Comparison of ENCODE assay signal across 1 cellular context in the genomic region with DNA sequence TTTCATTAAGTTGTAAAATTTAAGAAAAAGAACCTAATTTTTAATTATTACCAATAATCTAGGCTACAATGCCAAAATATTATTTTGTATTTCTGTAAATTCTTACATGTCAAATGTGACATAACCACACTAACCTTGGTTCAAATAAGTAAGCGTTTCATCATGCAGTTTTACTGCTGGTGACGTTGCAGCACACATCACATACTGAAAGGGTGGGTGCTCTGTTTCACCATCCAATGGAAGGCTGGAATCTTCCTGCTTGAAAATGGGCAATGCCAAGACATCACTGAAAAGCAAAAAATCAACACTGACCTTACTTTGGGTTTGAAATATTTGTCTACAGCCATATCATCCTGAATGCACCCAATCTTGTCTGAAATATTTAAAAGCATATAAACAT.
TF ChIP-seq lines count a peak whose summit lies in the region.

No MANE protein-coding gene starts in this region.

TF ChIP-seq in WTC11, 78 proteins besides CTCF, POLR2A, EP300 and RAD21:
- TF ChIP-seq SMAD4 (CRISPR knock-in tag; IDR thresholded peaks at IDR 0.05), result no peak
- TF ChIP-seq MYBL2 (CRISPR knock-in tag; IDR thresholded peaks at IDR 0.05), result no peak
- no peak for TF ChIP-seq NFYB (CRISPR knock-in tag; conservative IDR thresholded peaks at IDR 0.05; ENCODE audit: low read depth)
- TF ChIP-seq, protein P1, sequence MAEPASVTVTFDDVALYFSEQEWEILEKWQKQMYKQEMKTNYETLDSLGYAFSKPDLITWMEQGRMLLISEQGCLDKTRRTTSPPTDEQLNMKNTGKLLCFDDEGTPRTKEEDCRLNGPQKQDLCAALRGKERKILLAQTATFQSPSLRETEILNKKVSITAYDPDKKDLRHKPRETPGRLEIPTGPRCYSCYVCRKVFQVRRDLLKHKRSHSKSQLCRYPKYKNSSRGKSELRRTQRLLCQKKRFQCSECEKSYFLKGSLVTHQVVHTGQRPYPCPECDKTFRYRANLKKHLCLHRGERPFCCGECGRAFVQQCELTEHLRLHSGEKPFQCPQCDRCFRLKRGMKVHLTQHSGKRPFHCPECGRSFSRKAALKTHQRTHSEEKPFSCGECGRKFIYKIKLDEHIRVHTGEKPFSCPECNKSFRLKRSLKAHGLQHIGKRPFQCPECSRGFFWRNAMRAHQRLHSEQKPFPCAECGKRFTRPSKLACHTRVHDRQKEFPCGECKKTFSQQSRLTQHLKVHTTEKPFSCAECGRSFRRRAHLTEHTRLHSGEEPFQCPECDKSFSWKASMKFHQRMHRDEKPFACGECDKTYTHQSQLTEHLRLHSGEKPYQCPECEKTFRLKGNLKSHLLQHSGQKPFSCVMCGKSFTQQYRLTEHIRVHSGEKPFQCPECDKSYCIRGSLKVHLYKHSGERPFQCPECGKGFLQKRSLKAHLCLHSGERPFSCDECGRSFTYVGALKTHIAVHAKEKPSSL (CRISPR knock-in tag; conservative IDR thresholded peaks at IDR 0.05), result no peak
- no peak for TF ChIP-seq ZNF219 (CRISPR knock-in tag; IDR thresholded peaks at IDR 0.05; ENCODE audit: borderline replicate concordance)
- TF ChIP-seq, protein P2, sequence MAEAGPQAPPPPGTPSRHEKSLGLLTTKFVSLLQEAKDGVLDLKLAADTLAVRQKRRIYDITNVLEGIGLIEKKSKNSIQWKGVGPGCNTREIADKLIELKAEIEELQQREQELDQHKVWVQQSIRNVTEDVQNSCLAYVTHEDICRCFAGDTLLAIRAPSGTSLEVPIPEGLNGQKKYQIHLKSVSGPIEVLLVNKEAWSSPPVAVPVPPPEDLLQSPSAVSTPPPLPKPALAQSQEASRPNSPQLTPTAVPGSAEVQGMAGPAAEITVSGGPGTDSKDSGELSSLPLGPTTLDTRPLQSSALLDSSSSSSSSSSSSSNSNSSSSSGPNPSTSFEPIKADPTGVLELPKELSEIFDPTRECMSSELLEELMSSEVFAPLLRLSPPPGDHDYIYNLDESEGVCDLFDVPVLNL (CRISPR knock-in tag; IDR thresholded peaks at IDR 0.05; ENCODE audit: borderline replicate concordance, low read depth), result no peak
- TF ChIP-seq, protein P3, sequence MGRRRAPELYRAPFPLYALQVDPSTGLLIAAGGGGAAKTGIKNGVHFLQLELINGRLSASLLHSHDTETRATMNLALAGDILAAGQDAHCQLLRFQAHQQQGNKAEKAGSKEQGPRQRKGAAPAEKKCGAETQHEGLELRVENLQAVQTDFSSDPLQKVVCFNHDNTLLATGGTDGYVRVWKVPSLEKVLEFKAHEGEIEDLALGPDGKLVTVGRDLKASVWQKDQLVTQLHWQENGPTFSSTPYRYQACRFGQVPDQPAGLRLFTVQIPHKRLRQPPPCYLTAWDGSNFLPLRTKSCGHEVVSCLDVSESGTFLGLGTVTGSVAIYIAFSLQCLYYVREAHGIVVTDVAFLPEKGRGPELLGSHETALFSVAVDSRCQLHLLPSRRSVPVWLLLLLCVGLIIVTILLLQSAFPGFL (CRISPR knock-in tag; IDR thresholded peaks at IDR 0.05; ENCODE audit: borderline replicate concordance), result no peak
- no peak for TF ChIP-seq ZNF263 (CRISPR knock-in tag; IDR thresholded peaks at IDR 0.05; ENCODE audit: low read depth)
- no peak for TF ChIP-seq KAT7 (CRISPR knock-in tag; IDR thresholded peaks at IDR 0.05; ENCODE audit: borderline replicate concordance)
- no peak for TF ChIP-seq RELA (CRISPR knock-in tag; IDR thresholded peaks at IDR 0.05; ENCODE audit: borderline replicate concordance)
- no peak for TF ChIP-seq FOXK1 (CRISPR knock-in tag; IDR thresholded peaks at IDR 0.05)
- TF ChIP-seq, protein P4, sequence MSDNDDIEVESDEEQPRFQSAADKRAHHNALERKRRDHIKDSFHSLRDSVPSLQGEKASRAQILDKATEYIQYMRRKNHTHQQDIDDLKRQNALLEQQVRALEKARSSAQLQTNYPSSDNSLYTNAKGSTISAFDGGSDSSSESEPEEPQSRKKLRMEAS (CRISPR knock-in tag; IDR thresholded peaks at IDR 0.05), result no peak
- TF ChIP-seq, protein P5, sequence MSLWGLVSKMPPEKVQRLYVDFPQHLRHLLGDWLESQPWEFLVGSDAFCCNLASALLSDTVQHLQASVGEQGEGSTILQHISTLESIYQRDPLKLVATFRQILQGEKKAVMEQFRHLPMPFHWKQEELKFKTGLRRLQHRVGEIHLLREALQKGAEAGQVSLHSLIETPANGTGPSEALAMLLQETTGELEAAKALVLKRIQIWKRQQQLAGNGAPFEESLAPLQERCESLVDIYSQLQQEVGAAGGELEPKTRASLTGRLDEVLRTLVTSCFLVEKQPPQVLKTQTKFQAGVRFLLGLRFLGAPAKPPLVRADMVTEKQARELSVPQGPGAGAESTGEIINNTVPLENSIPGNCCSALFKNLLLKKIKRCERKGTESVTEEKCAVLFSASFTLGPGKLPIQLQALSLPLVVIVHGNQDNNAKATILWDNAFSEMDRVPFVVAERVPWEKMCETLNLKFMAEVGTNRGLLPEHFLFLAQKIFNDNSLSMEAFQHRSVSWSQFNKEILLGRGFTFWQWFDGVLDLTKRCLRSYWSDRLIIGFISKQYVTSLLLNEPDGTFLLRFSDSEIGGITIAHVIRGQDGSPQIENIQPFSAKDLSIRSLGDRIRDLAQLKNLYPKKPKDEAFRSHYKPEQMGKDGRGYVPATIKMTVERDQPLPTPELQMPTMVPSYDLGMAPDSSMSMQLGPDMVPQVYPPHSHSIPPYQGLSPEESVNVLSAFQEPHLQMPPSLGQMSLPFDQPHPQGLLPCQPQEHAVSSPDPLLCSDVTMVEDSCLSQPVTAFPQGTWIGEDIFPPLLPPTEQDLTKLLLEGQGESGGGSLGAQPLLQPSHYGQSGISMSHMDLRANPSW (CRISPR knock-in tag; conservative IDR thresholded peaks at IDR 0.05; ENCODE audit: low read depth), result no peak
- TF ChIP-seq ZNF138 (CRISPR knock-in tag; conservative IDR thresholded peaks at IDR 0.05), result no peak
- no peak for TF ChIP-seq SP1 (CRISPR knock-in tag; conservative IDR thresholded peaks at IDR 0.05)
- TF ChIP-seq ZNF671 (CRISPR knock-in tag; IDR thresholded peaks at IDR 0.05), result no peak
- TF ChIP-seq, protein P6, sequence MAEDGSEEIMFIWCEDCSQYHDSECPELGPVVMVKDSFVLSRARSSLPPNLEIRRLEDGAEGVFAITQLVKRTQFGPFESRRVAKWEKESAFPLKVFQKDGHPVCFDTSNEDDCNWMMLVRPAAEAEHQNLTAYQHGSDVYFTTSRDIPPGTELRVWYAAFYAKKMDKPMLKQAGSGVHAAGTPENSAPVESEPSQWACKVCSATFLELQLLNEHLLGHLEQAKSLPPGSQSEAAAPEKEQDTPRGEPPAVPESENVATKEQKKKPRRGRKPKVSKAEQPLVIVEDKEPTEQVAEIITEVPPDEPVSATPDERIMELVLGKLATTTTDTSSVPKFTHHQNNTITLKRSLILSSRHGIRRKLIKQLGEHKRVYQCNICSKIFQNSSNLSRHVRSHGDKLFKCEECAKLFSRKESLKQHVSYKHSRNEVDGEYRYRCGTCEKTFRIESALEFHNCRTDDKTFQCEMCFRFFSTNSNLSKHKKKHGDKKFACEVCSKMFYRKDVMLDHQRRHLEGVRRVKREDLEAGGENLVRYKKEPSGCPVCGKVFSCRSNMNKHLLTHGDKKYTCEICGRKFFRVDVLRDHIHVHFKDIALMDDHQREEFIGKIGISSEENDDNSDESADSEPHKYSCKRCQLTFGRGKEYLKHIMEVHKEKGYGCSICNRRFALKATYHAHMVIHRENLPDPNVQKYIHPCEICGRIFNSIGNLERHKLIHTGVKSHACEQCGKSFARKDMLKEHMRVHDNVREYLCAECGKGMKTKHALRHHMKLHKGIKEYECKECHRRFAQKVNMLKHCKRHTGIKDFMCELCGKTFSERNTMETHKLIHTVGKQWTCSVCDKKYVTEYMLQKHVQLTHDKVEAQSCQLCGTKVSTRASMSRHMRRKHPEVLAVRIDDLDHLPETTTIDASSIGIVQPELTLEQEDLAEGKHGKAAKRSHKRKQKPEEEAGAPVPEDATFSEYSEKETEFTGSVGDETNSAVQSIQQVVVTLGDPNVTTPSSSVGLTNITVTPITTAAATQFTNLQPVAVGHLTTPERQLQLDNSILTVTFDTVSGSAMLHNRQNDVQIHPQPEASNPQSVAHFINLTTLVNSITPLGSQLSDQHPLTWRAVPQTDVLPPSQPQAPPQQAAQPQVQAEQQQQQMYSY (CRISPR knock-in tag; IDR thresholded peaks at IDR 0.05), result no peak
- TF ChIP-seq, protein P7, sequence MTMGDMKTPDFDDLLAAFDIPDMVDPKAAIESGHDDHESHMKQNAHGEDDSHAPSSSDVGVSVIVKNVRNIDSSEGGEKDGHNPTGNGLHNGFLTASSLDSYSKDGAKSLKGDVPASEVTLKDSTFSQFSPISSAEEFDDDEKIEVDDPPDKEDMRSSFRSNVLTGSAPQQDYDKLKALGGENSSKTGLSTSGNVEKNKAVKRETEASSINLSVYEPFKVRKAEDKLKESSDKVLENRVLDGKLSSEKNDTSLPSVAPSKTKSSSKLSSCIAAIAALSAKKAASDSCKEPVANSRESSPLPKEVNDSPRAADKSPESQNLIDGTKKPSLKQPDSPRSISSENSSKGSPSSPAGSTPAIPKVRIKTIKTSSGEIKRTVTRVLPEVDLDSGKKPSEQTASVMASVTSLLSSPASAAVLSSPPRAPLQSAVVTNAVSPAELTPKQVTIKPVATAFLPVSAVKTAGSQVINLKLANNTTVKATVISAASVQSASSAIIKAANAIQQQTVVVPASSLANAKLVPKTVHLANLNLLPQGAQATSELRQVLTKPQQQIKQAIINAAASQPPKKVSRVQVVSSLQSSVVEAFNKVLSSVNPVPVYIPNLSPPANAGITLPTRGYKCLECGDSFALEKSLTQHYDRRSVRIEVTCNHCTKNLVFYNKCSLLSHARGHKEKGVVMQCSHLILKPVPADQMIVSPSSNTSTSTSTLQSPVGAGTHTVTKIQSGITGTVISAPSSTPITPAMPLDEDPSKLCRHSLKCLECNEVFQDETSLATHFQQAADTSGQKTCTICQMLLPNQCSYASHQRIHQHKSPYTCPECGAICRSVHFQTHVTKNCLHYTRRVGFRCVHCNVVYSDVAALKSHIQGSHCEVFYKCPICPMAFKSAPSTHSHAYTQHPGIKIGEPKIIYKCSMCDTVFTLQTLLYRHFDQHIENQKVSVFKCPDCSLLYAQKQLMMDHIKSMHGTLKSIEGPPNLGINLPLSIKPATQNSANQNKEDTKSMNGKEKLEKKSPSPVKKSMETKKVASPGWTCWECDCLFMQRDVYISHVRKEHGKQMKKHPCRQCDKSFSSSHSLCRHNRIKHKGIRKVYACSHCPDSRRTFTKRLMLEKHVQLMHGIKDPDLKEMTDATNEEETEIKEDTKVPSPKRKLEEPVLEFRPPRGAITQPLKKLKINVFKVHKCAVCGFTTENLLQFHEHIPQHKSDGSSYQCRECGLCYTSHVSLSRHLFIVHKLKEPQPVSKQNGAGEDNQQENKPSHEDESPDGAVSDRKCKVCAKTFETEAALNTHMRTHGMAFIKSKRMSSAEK (CRISPR knock-in tag; IDR thresholded peaks at IDR 0.05; ENCODE audit: borderline replicate concordance), result no peak
